In genomic region chr22:46075764-46076531, GRCh38 we compare ENCODE assay signal across 9 cellular contexts.
A peak's percentile ranks its signal among the peaks of the same experiment; 100 is the strongest.
DNase-seq lines count a peak whose midpoint lies in the region; ATAC-seq, FAIRE-seq and TF ChIP-seq lines count a peak whose summit lies in the region.
"Had no signal": no experiment of that assay in that cellular context is flagged by ENCODE, and none has a peak within 500 bp of the region (broad histone marks: within the 10 kb centered on the region; RNA-seq: fewer than 3 reads in every experiment).

No MANE protein-coding gene starts in this region.

- H3K9me3 ChIP-seq in fibroblast of lung (ENCODE audit: control insufficient read depth, insufficient read depth, low read depth, low read length), result no peaks in the 10 kb centered on the region
- H3K9me3 ChIP-seq: Caco-2 had no signal

- H3K4me1 Mint-ChIP-seq in nephron, result peaks cover 59% of the 10 kb centered on the region

- H3K27ac Mint-ChIP-seq in nephron, result peak overlapping the region; percentile 64 to 84 (median 84)

- H3K27me3 ChIP-seq in fibroblast of lung (ENCODE audit: control insufficient read depth, insufficient read depth, low read length), result no peaks in the 10 kb centered on the region

- H3K4me3 Mint-ChIP-seq in nephron, result peak overlapping the region; percentile 28 to 99 (median 72)

- H3K9ac ChIP-seq in fibroblast of lung (ENCODE audit: insufficient read depth, low read length), result peak overlapping the region; percentile 87

- peaks cover 40% of the 10 kb centered on the region for H3K36me3 ChIP-seq in fibroblast of lung (ENCODE audit: control insufficient read depth, insufficient read depth, low read length)

- H3K79me2 ChIP-seq in fibroblast of lung (ENCODE audit: control insufficient read depth, insufficient read depth, low read length), result peaks cover 97% of the 10 kb centered on the region

- no peak for TF ChIP-seq POLR2A in H54 (IDR thresholded peaks at IDR 0.05; ENCODE audit: low read depth, low read length)

- TF ChIP-seq CTCF in AG04449 (IDR thresholded peaks at IDR 0.05; ENCODE audit: insufficient read depth, low read length, missing control alignments), result no peak
- no peak for TF ChIP-seq CTCF in fibroblast of lung (conservative IDR thresholded peaks at IDR 0.05 in 1 of 2, IDR thresholded peaks at IDR 0.05 in 1 of 2; ENCODE audit: low read depth in 1 of 2, low read length in 2 of 2)
- no peak for TF ChIP-seq CTCF in nephron (IDR thresholded peaks at IDR 0.05; ENCODE audit: unreplicated experiment in 3 of 3)

- H3K4me1 ChIP-seq in fibroblast of lung (ENCODE audit: control insufficient read depth, extremely low read depth, insufficient read depth, low read length), result peaks cover 11% of the 10 kb centered on the region

- H2AFZ ChIP-seq in fibroblast of lung (ENCODE audit: low read length), result no peak overlapping the region

- no peaks in the 10 kb centered on the region for H4K20me1 ChIP-seq in fibroblast of lung (ENCODE audit: control insufficient read depth, extremely low read depth, insufficient read depth, low read length)

- no peaks in the 10 kb centered on the region for H3K36me3 Mint-ChIP-seq in nephron (ENCODE audit: low read depth)

- no peak for DNase-seq in AG04449 (ENCODE audit: low read depth, low spot score)
- DNase-seq in RKO (ENCODE audit: low spot score), result peak; percentile 43
- no peak for DNase-seq in fibroblast of lung (ENCODE audit: low read depth in 2 of 2)
- DNase-seq in activated CD8-positive, alpha-beta memory T cell treated with anti-CD3 and anti-CD28 coated beads, Interleukin-2, amount 50 U/mL, for 4 hours, result no peak
- DNase-seq in activated CD4-positive, alpha-beta T cell treated with anti-CD3 and anti-CD28 coated beads for 1 hour, result no peak
- no peak for DNase-seq in H54 (ENCODE audit: insufficient read length, low spot score)

- POLR2A ChIA-PET in AG04449 (lab: Yijun Ruan, JAX), result interaction anchor here (0.9 to 3.0 kb wide), 3 partner anchors 12 to 42 kb away, joined by 4 to 13 read pairs (median 5); no protein-coding TSS in a partner anchor

- H3K27me3 Mint-ChIP-seq in nephron (ENCODE audit: low read depth), result peaks cover 13% of the 10 kb centered on the region

- FAIRE-seq in H54 (lab: Jason Lieb, UNC), result no peak

- H3K4me3 ChIP-seq in AG04449 (ENCODE audit: low read depth, low read length) (peak overlapping the region; percentile 52), fibroblast of lung (replicated peaks in 1 of 4; ENCODE audit: control extremely low read depth in 1 of 4, insufficient read depth in 1 of 4, low read depth in 3 of 4, low read length in 4 of 4) (peak overlapping the region; percentile 81 to 99 (median 91))

- CTCF ChIA-PET in AG04449 (lab: Yijun Ruan, JAX), result interaction anchor here (0.8 to 6.7 kb wide), 11 partner anchors 9 to 81 kb away, joined by 3 to 50 read pairs (median 4); no protein-coding TSS in a partner anchor

- no peaks in the 10 kb centered on the region for H3K9me3 Mint-ChIP-seq in nephron

- peak overlapping the region; percentile 97 for H3K27ac ChIP-seq in fibroblast of lung (ENCODE audit: insufficient read depth, low read length)

- ATAC-seq in HG03135 (IDR thresholded peaks at IDR 0.05; ENCODE audit: unreplicated experiment), result no peak

- peak overlapping the region; percentile 97 for H3K4me2 ChIP-seq in fibroblast of lung (ENCODE audit: extremely low read depth, insufficient read depth, low read length)
